ENCODE assay signal across 18 cellular contexts in the genomic region with DNA sequence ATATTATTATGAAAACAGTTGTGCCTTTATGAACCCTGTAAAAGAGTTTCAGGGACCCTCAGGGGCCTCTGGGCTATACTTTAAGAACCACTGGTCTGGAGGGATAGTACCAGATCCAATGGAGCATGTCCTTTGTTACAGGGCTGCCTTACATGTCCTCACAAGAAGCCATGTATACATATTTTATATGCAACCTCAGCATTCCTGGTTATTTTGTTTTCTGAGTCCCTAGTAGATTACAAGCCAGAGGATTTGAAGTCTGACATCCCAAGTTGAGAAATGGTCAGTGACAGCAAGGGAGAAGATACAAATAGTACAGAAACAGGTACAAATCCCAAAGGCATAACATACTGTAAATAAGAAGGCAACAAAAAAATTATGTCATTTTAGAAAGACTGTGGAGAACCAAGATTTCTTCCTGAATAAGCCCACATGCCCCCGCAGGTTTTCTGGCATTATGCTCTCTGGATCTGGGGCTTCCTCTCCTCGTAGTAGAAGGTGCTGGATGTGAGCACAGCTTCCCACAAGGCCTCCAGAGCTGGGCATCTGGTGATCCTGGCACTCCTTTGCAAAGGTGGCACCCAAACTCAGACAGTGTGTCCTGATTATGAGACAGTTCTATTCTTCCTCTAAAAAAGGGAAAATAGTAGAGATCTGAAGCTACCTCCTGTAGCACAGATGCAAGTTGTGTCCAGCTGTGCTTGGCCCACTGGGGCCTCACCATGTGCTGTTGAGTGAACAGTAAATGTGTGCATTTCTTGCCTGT.
DNase-seq lines count a peak whose midpoint lies in the region; ATAC-seq and TF ChIP-seq lines count a peak whose summit lies in the region.
"Had no signal": no experiment of that assay in that cellular context is flagged by ENCODE, and none has a peak within 500 bp of the region (broad histone marks: within the 10 kb centered on the region; RNA-seq: fewer than 3 reads in every experiment).

No MANE protein-coding gene starts in this region.

- H3K27ac ChIP-seq in left ventricle myocardium inferior (replicated peaks) (no peak overlapping the region), left lung (peak overlapping the region; percentile 59 to 70), thyroid gland (peak overlapping the region; percentile 88 to 92 (median 89))

- DNase-seq in left ventricle myocardium superior (no peak), left ventricle myocardium inferior (no peak), left lung (no peak), thyroid gland (peak; percentile 39 to 44), dermis blood vessel endothelial cell (no peak)
- DNase-seq: BE2C; CD4-positive, CD25-positive, alpha-beta regulatory T cell; COR-L47; DMS 273 treated with DMSO at 0.1 percent for 48 hours; H9; KBM-7; NCI-H1105 treated with DMSO at 0.1 percent for 48 hours; NCI-H1694 treated with DMSO at 0.1 percent for 48 hours; NCI-H748 treated with DMSO at 0.1 percent for 48 hours; OCI-M1; SHP77 had no signal

- intact Hi-C loops in left ventricle myocardium superior (cut with micrococcal nuclease) = no loop called here
- intact Hi-C loops in left ventricle myocardium inferior (cut with micrococcal nuclease) = no loop called here
- intact Hi-C loops in left lung (cut with DNase I) = no loop called here
- intact Hi-C loops in thyroid gland (cut with DNase I) = no loop called here

- H3K27me3 ChIP-seq in left ventricle myocardium inferior (ENCODE audit: low read depth) (no peaks in the 10 kb centered on the region), left lung (no peaks in the 10 kb centered on the region), thyroid gland (no peaks in the 10 kb centered on the region)
- H3K27me3 ChIP-seq: BE2C had no signal

- H3K4me1 ChIP-seq in left ventricle myocardium inferior (peaks cover 14% of the 10 kb centered on the region), left lung (no peaks in the 10 kb centered on the region), thyroid gland (peaks cover 21 to 23% of the 10 kb centered on the region in 2 donors)
- H3K4me1 ChIP-seq: BE2C had no signal

- no peaks in the 10 kb centered on the region for H3K36me3 ChIP-seq in left ventricle myocardium inferior
- H3K36me3 ChIP-seq in left lung = no peaks in the 10 kb centered on the region
- H3K36me3 ChIP-seq in thyroid gland = no peaks in the 10 kb centered on the region
- H3K36me3 ChIP-seq: BE2C had no signal

- no peaks in the 10 kb centered on the region for H3K9me3 ChIP-seq in left ventricle myocardium inferior (replicated peaks)
- no peaks in the 10 kb centered on the region for H3K9me3 ChIP-seq in left lung
- no peaks in the 10 kb centered on the region for H3K9me3 ChIP-seq in thyroid gland
- H3K9me3 ChIP-seq: BE2C had no signal

- peak; percentile 20 for ATAC-seq in left ventricle myocardium superior
- peak; percentile 50 for ATAC-seq in left lung
- no peak for ATAC-seq in HG03108 (IDR thresholded peaks at IDR 0.05; ENCODE audit: unreplicated experiment)
- ATAC-seq in HG02870 (IDR thresholded peaks at IDR 0.05; ENCODE audit: unreplicated experiment) = no peak

- TF ChIP-seq CTCF in left ventricle myocardium inferior (IDR thresholded peaks at IDR 0.05; ENCODE audit: borderline replicate concordance) (no peak), left lung (IDR thresholded peaks at IDR 0.05) (no peak), thyroid gland (IDR thresholded peaks at IDR 0.05) (no peak)

- no peak overlapping the region for H3K4me3 ChIP-seq in left ventricle myocardium inferior
- no peak overlapping the region for H3K4me3 ChIP-seq in left lung
- H3K4me3 ChIP-seq in thyroid gland (replicated peaks in 1 of 3) = no peak overlapping the region

- WGBS in thyroid gland, 2 donors = 60 to 76% methylated on average over 2 of the region's 2 CpGs

- no peak for TF ChIP-seq POLR2A in thyroid gland (IDR thresholded peaks at IDR 0.05)

Comparison
In these comparisons a context has a peak if more than half of its experiments do, and no peak if none do; other contexts are left out.
1. ATAC-seq: peak in left ventricle myocardium superior (single experiment) and left lung (single experiment); none in HG03108 (single experiment) and HG02870 (single experiment).
2. DNase-seq: peak in thyroid gland (2 of 2); none in left ventricle myocardium superior (single experiment), left ventricle myocardium inferior (single experiment), left lung (0 of 2) and dermis blood vessel endothelial cell (single experiment).